9 cellular contexts compared by ENCODE assay signal in genomic region chr2:118738524-118739308, GRCh38.
DNase-seq lines count a peak whose midpoint lies in the region; ATAC-seq and TF ChIP-seq lines count a peak whose summit lies in the region.
"Had no signal": no experiment of that assay in that cellular context is flagged by ENCODE, and none has a peak within 500 bp of the region (broad histone marks: within the 10 kb centered on the region; RNA-seq: fewer than 3 reads in every experiment).

No MANE protein-coding gene starts in this region.

- peaks cover 0 to 22% (median 0%) of the 10 kb centered on the region in 7 donors for H3K27me3 ChIP-seq in heart right ventricle
- no peaks in the 10 kb centered on the region for H3K27me3 ChIP-seq in body of pancreas
- H3K27me3 ChIP-seq in left lung: peaks cover 0 to 9% of the 10 kb centered on the region in 2 donors
- H3K27me3 ChIP-seq in aorta (ENCODE audit: control insufficient read depth in 1 of 2, insufficient read depth in 2 of 2, low read length in 1 of 2): no peaks in the 10 kb centered on the region
- H3K27me3 ChIP-seq: BLaER1 treated with 17β-estradiol and CSF1 and Interleukin-3, amounts not matched to agents 10 nM and 100 nM had no signal

- 48% methylated on average over 7 of the region's 7 CpGs for WGBS in heart right ventricle, 2 donors
- WGBS in body of pancreas, 2 donors: 65 to 72% methylated on average over 7 of the region's 7 CpGs
- 20 to 23% methylated on average over 7 of the region's 7 CpGs for WGBS in aorta, 2 donors

- H3K9me3 ChIP-seq in heart right ventricle (peaks cover 0 to 3% (median 0%) of the 10 kb centered on the region in 11 donors), body of pancreas (peaks cover 0 to 3% (median 0%) of the 10 kb centered on the region in 3 donors), left lung (peaks cover 0 to 4% of the 10 kb centered on the region in 2 donors), aorta (ENCODE audit: control insufficient read depth, low read length) (peaks cover 2% of the 10 kb centered on the region)

- ATAC-seq in heart right ventricle (peak in 6 of 8 donors; percentile 30 to 99 (median 75)), Right ventricle myocardium superior (ENCODE audit: poor library complexity) (no peak), body of pancreas (peak; percentile 85), left lung (peak; percentile 91), aorta (ENCODE audit: low FRiP score) (peak; percentile 74), HG02642 (IDR thresholded peaks at IDR 0.05; ENCODE audit: poor library complexity, unreplicated experiment) (no peak), HG03457 (IDR thresholded peaks at IDR 0.05; ENCODE audit: unreplicated experiment) (no peak)

- no peaks in the 10 kb centered on the region for H3K36me3 ChIP-seq in heart right ventricle
- no peaks in the 10 kb centered on the region for H3K36me3 ChIP-seq in body of pancreas (replicated peaks in 1 of 2; ENCODE audit: insufficient read depth in 1 of 2, low read depth in 2 of 2)
- H3K36me3 ChIP-seq in left lung: no peaks in the 10 kb centered on the region
- H3K36me3 ChIP-seq in aorta (ENCODE audit: control insufficient read depth in 1 of 2, insufficient read depth in 2 of 2, low read length in 1 of 2): no peaks in the 10 kb centered on the region
- H3K36me3 ChIP-seq: BLaER1 treated with 17β-estradiol and CSF1 and Interleukin-3, amounts not matched to agents 10 nM and 100 nM had no signal

- no peak for TF ChIP-seq POLR2A in body of pancreas (IDR thresholded peaks at IDR 0.05)

- TF ChIP-seq CTCF in heart right ventricle (IDR thresholded peaks at IDR 0.05) (no peak), body of pancreas (IDR thresholded peaks at IDR 0.05) (no peak), left lung (IDR thresholded peaks at IDR 0.05) (no peak)

- no peak overlapping the region for H3K4me3 ChIP-seq in heart right ventricle
- H3K4me3 ChIP-seq in body of pancreas: no peak overlapping the region
- no peak overlapping the region for H3K4me3 ChIP-seq in left lung
- no peak overlapping the region for H3K4me3 ChIP-seq in aorta (ENCODE audit: low read length in 2 of 2)
- H3K4me3 ChIP-seq: BLaER1 treated with 17β-estradiol and CSF1 and Interleukin-3, amounts not matched to agents 10 nM and 100 nM had no signal

- DNase-seq in heart right ventricle: no peak
- DNase-seq in Right ventricle myocardium superior: no peak
- peak; percentile 16 to 64 (median 43) for DNase-seq in body of pancreas
- peak in 1 of 2 donors; percentile 52 for DNase-seq in left lung
- DNase-seq in aorta: peak in 1 of 2 donors; percentile 77
- no peak for DNase-seq in SHP77 (lab: John Stamatoyannopoulos, UW)

- intact Hi-C loops in heart right ventricle (cut with DNase I) (no loop called here), Right ventricle myocardium superior (cut with DNase I) (no loop called here), body of pancreas (cut with DNase I) (no loop called here), left lung (cut with DNase I) (no loop called here), aorta (cut with DNase I) (loop anchor here in 1 of 2 donors (5.0 kb wide), 1 partner anchor 66 kb away; no protein-coding TSS in a partner anchor)

- H3K27ac ChIP-seq in heart right ventricle (peak overlapping the region in 1 of 10 donors; percentile 22), body of pancreas (no peak overlapping the region), left lung (no peak overlapping the region), aorta (ENCODE audit: low read depth in 1 of 2, low read length in 2 of 2) (peak overlapping the region in 1 of 2 donors; percentile 64)
- H3K27ac ChIP-seq: BLaER1 treated with 17β-estradiol and CSF1 and Interleukin-3, amounts not matched to agents 10 nM and 100 nM had no signal

- H3K4me1 ChIP-seq in heart right ventricle (peaks cover 0 to 4% (median 0%) of the 10 kb centered on the region in 9 donors), body of pancreas (no peaks in the 10 kb centered on the region), left lung (no peaks in the 10 kb centered on the region), aorta (ENCODE audit: control insufficient read depth in 1 of 2, insufficient read depth in 2 of 2, low read length in 2 of 2) (peaks cover 0 to 1% of the 10 kb centered on the region in 2 donors)

Comparison
In these comparisons a context has a peak if more than half of its experiments do, and no peak if none do; other contexts are left out.
1. ATAC-seq: peak in heart right ventricle (6 of 8), body of pancreas (single experiment), left lung (single experiment) and aorta (single experiment); none in Right ventricle myocardium superior (single experiment), HG02642 (single experiment) and HG03457 (single experiment).
2. DNase-seq: peak in body of pancreas (4 of 4); none in heart right ventricle (0 of 2), Right ventricle myocardium superior (single experiment) and SHP77 (0 of 2).